ENCODE assay signal across 27 cellular contexts in the genomic region with DNA sequence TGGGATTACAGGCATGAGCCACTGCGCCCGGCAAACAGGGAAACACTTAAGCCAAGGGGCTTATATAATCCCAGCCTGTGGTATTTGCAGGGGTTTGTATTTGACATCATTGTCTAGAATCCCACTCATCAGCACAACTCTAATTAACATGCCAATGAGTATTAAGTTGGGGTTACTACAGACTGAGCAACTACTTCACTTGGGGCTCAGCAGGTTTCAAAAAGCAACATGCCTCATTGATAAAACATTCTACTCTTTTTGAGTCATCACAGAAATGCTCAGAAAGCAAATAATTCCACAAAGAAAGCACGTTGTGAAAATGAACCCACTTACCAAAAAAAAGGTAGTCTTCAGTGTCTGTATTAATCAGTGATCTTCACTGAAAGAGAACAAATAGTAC.
"Had no signal": no experiment of that assay in that cellular context is flagged by ENCODE, and none has a peak within 500 bp of the region (broad histone marks: within the 10 kb centered on the region; RNA-seq: fewer than 3 reads in every experiment).

No MANE protein-coding gene starts in this region.

- H3K27ac Mint-ChIP-seq: activated CD4-positive, alpha-beta memory T cell treated with anti-CD3 and anti-CD28 coated beads, Interleukin-2, amount 10 ng/mL, durations not matched to agents 7 days and 5 days; activated naive CD4-positive, alpha-beta T cell treated with anti-CD3 and anti-CD28 coated beads, Interleukin-2, amount 50 U/mL, for 24 hours; activated T-cell treated with anti-CD3 and anti-CD28 coated beads, Interleukin-2, amount 50 U/mL, for 24 hours; dendritic cell treated with granulocyte-macrophage colony-stimulating factor and Interleukin-4, amounts not matched to agents 40 ng/mL and 50 ng/mL, for 4 days; effector memory CD8-positive, alpha-beta T cell; memory B cell; naive thymus-derived CD4-positive, alpha-beta T cell; T-helper 17 cell; WTC11 had no signal

- H3K27me3 Mint-ChIP-seq: dendritic cell treated with granulocyte-macrophage colony-stimulating factor and Interleukin-4, amounts not matched to agents 40 ng/mL and 50 ng/mL, for 4 days had no signal

- H3K36me3 ChIP-seq: left ventricle myocardium inferior, neutrophil, right atrium auricular region, transverse colon, vagina had no signal

- FAIRE-seq: small intestine, TTC549 had no signal

- H3K4me3 ChIP-seq: left ventricle myocardium inferior, mucosa of descending colon, right atrium auricular region, transverse colon, vagina had no signal

- H3K4me1 Mint-ChIP-seq: activated CD4-positive, alpha-beta memory T cell treated with anti-CD3 and anti-CD28 coated beads, Interleukin-2, amount 10 ng/mL, durations not matched to agents 7 days and 5 days; activated naive CD4-positive, alpha-beta T cell treated with anti-CD3 and anti-CD28 coated beads, Interleukin-2, amount 50 U/mL, for 24 hours; memory B cell had no signal

- H3K4me3 Mint-ChIP-seq: activated CD4-positive, alpha-beta memory T cell treated with anti-CD3 and anti-CD28 coated beads, Interleukin-2, amount 10 ng/mL, durations not matched to agents 7 days and 5 days; activated naive CD4-positive, alpha-beta T cell treated with anti-CD3 and anti-CD28 coated beads, Interleukin-2, amount 50 U/mL, for 24 hours; activated T-cell treated with anti-CD3 and anti-CD28 coated beads, Interleukin-2, amount 50 U/mL, for 24 hours; dendritic cell treated with granulocyte-macrophage colony-stimulating factor and Interleukin-4, amounts not matched to agents 40 ng/mL and 50 ng/mL, for 4 days; effector memory CD8-positive, alpha-beta T cell; memory B cell; naive thymus-derived CD4-positive, alpha-beta T cell; T-helper 17 cell; WTC11 had no signal

- ATAC-seq: effector memory CD8-positive, alpha-beta T cell; mucosa of descending colon; naive thymus-derived CD4-positive, alpha-beta T cell; T-helper 17 cell; WTC11 had no signal

- H3K36me3 Mint-ChIP-seq: activated naive CD4-positive, alpha-beta T cell treated with anti-CD3 and anti-CD28 coated beads, Interleukin-2, amount 50 U/mL, for 24 hours; naive thymus-derived CD4-positive, alpha-beta T cell had no signal

- H3K4me1 ChIP-seq: left ventricle myocardium inferior, right atrium auricular region, transverse colon, vagina had no signal

- H3K27me3 ChIP-seq: right atrium auricular region, transverse colon, vagina had no signal

- H3K9me3 Mint-ChIP-seq: activated CD4-positive, alpha-beta memory T cell treated with anti-CD3 and anti-CD28 coated beads, Interleukin-2, amount 10 ng/mL, durations not matched to agents 7 days and 5 days; activated naive CD4-positive, alpha-beta T cell treated with anti-CD3 and anti-CD28 coated beads, Interleukin-2, amount 50 U/mL, for 24 hours; activated T-cell treated with anti-CD3 and anti-CD28 coated beads, Interleukin-2, amount 50 U/mL, for 24 hours; effector memory CD8-positive, alpha-beta T cell had no signal

- H3K9me3 ChIP-seq: mucosa of descending colon, neutrophil, right atrium auricular region, transverse colon, vagina had no signal

- DNase-seq: activated CD4-positive, alpha-beta memory T cell treated with anti-CD3 and anti-CD28 coated beads, Interleukin-2, amount 10 ng/mL, durations not matched to agents 7 days and 5 days; activated CD4-positive, alpha-beta T cell treated with anti-CD3 and anti-CD28 coated beads for 4 hours; activated effector memory CD4-positive, alpha-beta T cell treated with Interleukin-2 at 50 U/mL for 16 hours; activated T-cell treated with anti-CD3 and anti-CD28 coated beads, Interleukin-2, amount 50 U/mL, for 24 hours; amygdala; cerebellar nuclear complex; effector memory CD8-positive, alpha-beta T cell; islet precursor cell; left ventricle myocardium inferior; mucosa of descending colon; naive thymus-derived CD4-positive, alpha-beta T cell; posterior cingulate gyrus; small intestine; stimulated activated CD4-positive, alpha-beta T cell treated with anti-CD3 and anti-CD28 coated beads, Interleukin-4, amount 100 ng/mL, for 4 hours; stimulated activated CD8-positive, alpha-beta memory T cell treated with anti-CD3 and anti-CD28 coated beads, Interleukin-4, amount 100 ng/mL, for 48 hours; stimulated activated naive CD4-positive, alpha-beta T cell treated with Interleukin-2 at 50 U/mL for 16 hours; substantia nigra; T-helper 17 cell; transverse colon had no signal

- H3K27ac ChIP-seq: left ventricle myocardium inferior, neutrophil, right atrium auricular region, transverse colon, vagina had no signal
